37 cellular contexts compared by ENCODE assay signal in genomic region chr5:65462139-65462705, GRCh38.
"Had no signal": no experiment of that assay in that cellular context is flagged by ENCODE, and none has a peak within 500 bp of the region (broad histone marks: within the 10 kb centered on the region; RNA-seq: fewer than 3 reads in every experiment).

No MANE protein-coding gene starts in this region.

- H3K4me3 ChIP-seq: ascending aorta, cardiac muscle cell, Peyer's patch had no signal

- H3K4me1 ChIP-seq: ascending aorta, Peyer's patch had no signal

- H3K27ac ChIP-seq: ascending aorta, cardiac muscle cell, Peyer's patch, RWPE1, WERI-Rb-1 had no signal

- ATAC-seq: activated CD8-positive, alpha-beta memory T cell treated with anti-CD3 and anti-CD28 coated beads, Interleukin-2, amount 10 ng/mL, durations not matched to agents 7 days and 5 days; activated T-helper 17 cell treated with anti-CD3 and anti-CD28 coated beads, Interleukin-2, amount 50 U/mL, for 72 hours; PC-3; Right ventricle myocardium inferior; SK-N-SH treated with all-trans-retinoic acid at 6 μM for 48 hours; T-cell; T-helper 17 cell had no signal

- H3K9me3 ChIP-seq: ascending aorta, Peyer's patch had no signal

- H3K36me3 ChIP-seq: Peyer's patch, WERI-Rb-1 had no signal

- DNase-seq: activated CD4-positive, alpha-beta memory T cell treated with anti-CD3 and anti-CD28 coated beads, Interleukin-2, amount 10 ng/mL, durations not matched to agents 7 days and 5 days; activated CD4-positive, alpha-beta T cell treated with anti-CD3 and anti-CD28 coated beads for 1 hour; activated CD4-positive, alpha-beta T cell treated with anti-CD3 and anti-CD28 coated beads for 48 hours; activated CD4-positive, CD25-positive, alpha-beta regulatory T cell; activated CD8-positive, alpha-beta memory T cell treated with anti-CD3 and anti-CD28 coated beads for 24 hours; activated CD8-positive, alpha-beta memory T cell treated with anti-CD3 and anti-CD28 coated beads, Interleukin-2, amount 10 ng/mL, durations not matched to agents 7 days and 5 days; activated CD8-positive, alpha-beta memory T cell treated with anti-CD3 and anti-CD28 coated beads, Interleukin-2, amount 50 U/mL, for 48 hours; activated effector memory CD4-positive, alpha-beta T cell treated with anti-CD3 and anti-CD28 coated beads, Interleukin-2, amount 50 U/mL, for 16 hours; activated naive CD4-positive, alpha-beta T cell treated with Interleukin-2 at 50 U/mL for 16 hours; activated naive CD8-positive, alpha-beta T cell treated with anti-CD3 and anti-CD28 coated beads, Interleukin-2, amount 10 ng/mL, durations not matched to agents 7 days and 5 days; activated T-cell treated with anti-CD3 and anti-CD28 coated beads, Interleukin-2, amount 50 U/mL, for 48 hours; amygdala; Karpas-422; KBM-7; NCI-H1105 treated with DMSO at 0.1 percent for 48 hours; NCI-H1436 treated with DMSO at 0.1 percent for 48 hours; NCI-H1694 treated with DMSO at 0.1 percent for 48 hours; NCI-H2029; NCI-H345; NCI-H524 treated with DMSO at 0.1 percent for 48 hours; NCI-H748 treated with DMSO at 0.1 percent for 48 hours; NK-92 treated with Interleukin-12 subunit alpha and Interleukin-12 subunit beta, amount 100 ng/mL, for 24 hours; PC-3; Peyer's patch; SIG-M5; T-cell; T-helper 17 cell; T-helper 9 cell; WERI-Rb-1 had no signal

- H3K27me3 ChIP-seq: ascending aorta, cardiac muscle cell, Peyer's patch had no signal

- H3K4me1 Mint-ChIP-seq: activated CD4-positive, alpha-beta memory T cell treated with anti-CD3 and anti-CD28 coated beads, Interleukin-2, amount 10 ng/mL, durations not matched to agents 7 days and 5 days; activated naive CD4-positive, alpha-beta T cell treated with anti-CD3 and anti-CD28 coated beads, Interleukin-2, amount 50 U/mL, for 24 hours; activated T-helper 17 cell treated with anti-CD3 and anti-CD28 coated beads, Interleukin-2, amount 50 U/mL, for 72 hours; central memory CD8-positive, alpha-beta T cell; T-cell; T-helper 17 cell had no signal

- H3K27ac Mint-ChIP-seq: activated CD4-positive, alpha-beta memory T cell treated with anti-CD3 and anti-CD28 coated beads, Interleukin-2, amount 10 ng/mL, durations not matched to agents 7 days and 5 days; activated CD8-positive, alpha-beta memory T cell treated with anti-CD3 and anti-CD28 coated beads, Interleukin-2, amount 10 ng/mL, durations not matched to agents 7 days and 5 days; activated naive CD4-positive, alpha-beta T cell treated with anti-CD3 and anti-CD28 coated beads, Interleukin-2, amount 50 U/mL, for 24 hours; activated naive CD8-positive, alpha-beta T cell treated with anti-CD3 and anti-CD28 coated beads, Interleukin-2, amount 10 ng/mL, durations not matched to agents 7 days and 5 days; activated T-helper 17 cell treated with anti-CD3 and anti-CD28 coated beads, Interleukin-2, amount 50 U/mL, for 72 hours; T-cell; T-helper 17 cell had no signal

- H3K36me3 Mint-ChIP-seq: activated naive CD4-positive, alpha-beta T cell treated with anti-CD3 and anti-CD28 coated beads, Interleukin-2, amount 50 U/mL, for 24 hours; activated naive CD8-positive, alpha-beta T cell treated with anti-CD3 and anti-CD28 coated beads, Interleukin-2, amount 10 ng/mL, durations not matched to agents 7 days and 5 days; T-cell had no signal

- H3K4me3 Mint-ChIP-seq: activated CD4-positive, alpha-beta memory T cell treated with anti-CD3 and anti-CD28 coated beads, Interleukin-2, amount 10 ng/mL, durations not matched to agents 7 days and 5 days; activated CD8-positive, alpha-beta memory T cell treated with anti-CD3 and anti-CD28 coated beads, Interleukin-2, amount 10 ng/mL, durations not matched to agents 7 days and 5 days; activated naive CD4-positive, alpha-beta T cell treated with anti-CD3 and anti-CD28 coated beads, Interleukin-2, amount 50 U/mL, for 24 hours; activated naive CD8-positive, alpha-beta T cell treated with anti-CD3 and anti-CD28 coated beads, Interleukin-2, amount 10 ng/mL, durations not matched to agents 7 days and 5 days; activated T-helper 17 cell treated with anti-CD3 and anti-CD28 coated beads, Interleukin-2, amount 50 U/mL, for 72 hours; central memory CD8-positive, alpha-beta T cell; T-cell; T-helper 17 cell had no signal

- H3K9me3 Mint-ChIP-seq: activated CD4-positive, alpha-beta memory T cell treated with anti-CD3 and anti-CD28 coated beads, Interleukin-2, amount 10 ng/mL, durations not matched to agents 7 days and 5 days; activated naive CD4-positive, alpha-beta T cell treated with anti-CD3 and anti-CD28 coated beads, Interleukin-2, amount 50 U/mL, for 24 hours; activated naive CD8-positive, alpha-beta T cell treated with anti-CD3 and anti-CD28 coated beads, Interleukin-2, amount 10 ng/mL, durations not matched to agents 7 days and 5 days; activated T-helper 17 cell treated with anti-CD3 and anti-CD28 coated beads, Interleukin-2, amount 50 U/mL, for 72 hours; central memory CD8-positive, alpha-beta T cell; T-cell had no signal

- H3K27me3 Mint-ChIP-seq: activated CD4-positive, alpha-beta memory T cell treated with anti-CD3 and anti-CD28 coated beads, Interleukin-2, amount 10 ng/mL, durations not matched to agents 7 days and 5 days; activated CD8-positive, alpha-beta memory T cell treated with anti-CD3 and anti-CD28 coated beads, Interleukin-2, amount 10 ng/mL, durations not matched to agents 7 days and 5 days; activated naive CD4-positive, alpha-beta T cell treated with anti-CD3 and anti-CD28 coated beads, Interleukin-2, amount 50 U/mL, for 24 hours; activated naive CD8-positive, alpha-beta T cell treated with anti-CD3 and anti-CD28 coated beads, Interleukin-2, amount 10 ng/mL, durations not matched to agents 7 days and 5 days; central memory CD8-positive, alpha-beta T cell had no signal
